ENCODE assay signal across 11 cellular contexts in the genomic region with DNA sequence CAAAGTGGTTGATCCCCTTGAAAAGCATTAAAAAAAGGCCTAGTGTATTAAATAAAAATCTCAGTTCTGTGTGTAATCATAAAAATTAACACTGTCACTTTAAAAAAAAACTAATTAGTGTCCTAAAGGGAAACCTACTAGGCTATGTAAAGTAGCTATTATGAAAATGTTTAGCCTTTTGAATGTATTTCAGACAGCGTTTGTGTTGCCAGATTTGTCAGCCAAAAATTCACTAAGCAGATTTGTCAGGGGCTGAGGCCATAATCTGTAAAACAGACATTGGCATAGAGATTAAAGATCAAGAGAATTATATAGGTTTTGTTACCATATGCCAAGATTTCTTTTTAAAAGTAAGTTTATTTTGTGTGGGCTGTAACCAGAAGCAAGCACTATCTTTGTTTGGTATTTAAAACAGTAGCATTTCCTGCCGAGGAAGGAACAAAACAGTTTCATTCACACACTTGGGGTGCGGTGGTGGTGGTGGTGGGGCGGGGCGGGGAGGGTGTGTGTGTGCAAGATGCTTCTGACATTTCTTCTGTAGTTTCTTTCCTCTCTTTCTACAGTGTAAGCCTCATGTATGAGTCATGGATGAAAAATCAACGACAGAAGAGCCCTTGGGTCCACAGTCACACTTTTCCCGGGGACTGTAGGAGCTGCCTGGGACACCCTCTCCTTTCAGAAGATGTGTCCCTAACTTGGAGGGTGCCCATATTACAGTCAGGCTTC.
A peak's percentile ranks its signal among the peaks of the same experiment; 100 is the strongest.
DNase-seq lines count a peak whose midpoint lies in the region; ATAC-seq and TF ChIP-seq lines count a peak whose summit lies in the region.
"Had no signal": no experiment of that assay in that cellular context is flagged by ENCODE, and none has a peak within 500 bp of the region (broad histone marks: within the 10 kb centered on the region; RNA-seq: fewer than 3 reads in every experiment).

No MANE protein-coding gene starts in this region.

- H3K79me2 ChIP-seq in GM23248 (ENCODE audit: insufficient read depth): no peaks in the 10 kb centered on the region

- DNase-seq in D341Med (ENCODE audit: low spot score) (peak; percentile 38), GM23248 (peak; percentile 63), RPMI7951 (ENCODE audit: low read depth) (peak; percentile 14), foreskin fibroblast (peak; percentile 0 to 47), NCI-H1930 (lab: John Stamatoyannopoulos, UW) (no peak), Peyer's patch (no peak)
- DNase-seq in stimulated activated CD4-positive, alpha-beta T cell treated with anti-CD3 and anti-CD28 coated beads, Interleukin-2, amount 100 ng/mL, for 48 hours: no peak
- DNase-seq: DMS153; sigmoid colon; stimulated activated naive CD4-positive, alpha-beta T cell treated with Interleukin-2 at 50 U/mL for 16 hours had no signal

- no peak for TF ChIP-seq POLR2A in Peyer's patch (IDR thresholded peaks at IDR 0.05)

- peak overlapping the region; percentile 52 for H2AFZ ChIP-seq in GM23248

- H3K9me3 ChIP-seq in GM23248 (ENCODE audit: low read depth) (no peaks in the 10 kb centered on the region), Peyer's patch (no peaks in the 10 kb centered on the region)
- H3K9me3 ChIP-seq: sigmoid colon had no signal

- 6 to 8% methylated on average over 6 to 7 of the region's 7 CpGs for WGBS in GM23248 (ENCODE audit: low coverage in 1 of 2, low lambda C conversion rate in 2 of 2, missing lambda C conversion rate in 2 of 2), 2 experiments

- no peak overlapping the region for H3K27ac ChIP-seq in GM23248
- no peak overlapping the region for H3K27ac ChIP-seq in Peyer's patch
- H3K27ac ChIP-seq: sigmoid colon had no signal

- H3K4me2 ChIP-seq in GM23248 (ENCODE audit: unreplicated experiment): peak overlapping the region; percentile 9

- H3K36me3 ChIP-seq in GM23248 (ENCODE audit: low read depth) (no peaks in the 10 kb centered on the region), Peyer's patch (no peaks in the 10 kb centered on the region)
- H3K36me3 ChIP-seq: sigmoid colon had no signal

- H3F3A ChIP-seq in GM23248 (ENCODE audit: insufficient read depth): peaks cover 7% of the 10 kb centered on the region; the same call in 1 of the 2 replicates

- in situ Hi-C loops in GM23248 (cut with MboI): no loop called here

- H3K27me3 ChIP-seq in GM23248 (replicated peaks; ENCODE audit: insufficient read depth) (no peaks in the 10 kb centered on the region), Peyer's patch (no peaks in the 10 kb centered on the region)
- H3K27me3 ChIP-seq: sigmoid colon had no signal

- no peak overlapping the region for H3K4me3 ChIP-seq in GM23248
- no peak overlapping the region for H3K4me3 ChIP-seq in foreskin fibroblast (ENCODE audit: low read depth in 1 of 2, low read length in 2 of 2)
- H3K4me3 ChIP-seq in Peyer's patch: no peak overlapping the region
- H3K4me3 ChIP-seq: sigmoid colon had no signal

- TF ChIP-seq CTCF in foreskin fibroblast (IDR thresholded peaks at IDR 0.05; ENCODE audit: low read depth, low read length) (no peak), Peyer's patch (IDR thresholded peaks at IDR 0.05) (no peak)

- H3K4me1 ChIP-seq in GM23248 (ENCODE audit: insufficient read depth): peaks cover 13% of the 10 kb centered on the region; the same call in 1 of the 2 replicates
- no peaks in the 10 kb centered on the region for H3K4me1 ChIP-seq in Peyer's patch

- no peaks in the 10 kb centered on the region for H4K20me1 ChIP-seq in GM23248 (ENCODE audit: insufficient read depth)

- no peaks in the 10 kb centered on the region for H3K9me2 ChIP-seq in GM23248 (ENCODE audit: insufficient read depth)

- H3K9ac ChIP-seq in GM23248: no peak overlapping the region

- ATAC-seq in HG02870 (IDR thresholded peaks at IDR 0.05; ENCODE audit: unreplicated experiment): no peak

Comparison
In these comparisons a context has a peak if more than half of its experiments do, and no peak if none do; other contexts are left out.
1. DNase-seq: peak in D341Med (single experiment), GM23248 (single experiment), RPMI7951 (single experiment) and foreskin fibroblast (2 of 2); none in stimulated activated CD4-positive, alpha-beta T cell treated with anti-CD3 and anti-CD28 coated beads, Interleukin-2, amount 100 ng/mL, for 48 hours (0 of 2), NCI-H1930 (0 of 2) and Peyer's patch (0 of 3).